ENCODE assay signal across 33 cellular contexts in the genomic region with DNA sequence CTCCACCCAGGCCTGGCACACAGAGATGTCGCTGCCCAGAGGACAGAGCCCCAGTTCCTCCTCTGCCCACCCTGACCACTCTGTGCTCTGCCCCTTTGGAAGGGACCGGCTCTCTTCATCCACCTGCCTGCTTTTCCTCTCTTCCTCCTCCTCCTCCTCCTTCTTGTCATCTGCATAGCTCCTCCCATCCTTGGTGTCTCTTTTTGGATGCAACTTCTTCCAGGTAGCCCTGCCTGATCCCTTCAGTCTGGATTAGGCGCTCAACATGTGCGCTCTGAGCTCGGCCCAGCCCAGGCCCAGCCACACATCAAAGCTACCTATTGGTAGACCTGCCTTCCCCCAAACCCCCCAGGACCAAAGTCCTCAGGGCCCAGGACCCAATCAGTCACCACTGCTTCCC.
"Had no signal": no experiment of that assay in that cellular context is flagged by ENCODE, and none has a peak within 500 bp of the region (broad histone marks: within the 10 kb centered on the region; RNA-seq: fewer than 3 reads in every experiment).

No MANE protein-coding gene starts in this region.

- H3K4me3 ChIP-seq: esophagus muscularis mucosa, gastrocnemius medialis, heart left ventricle had no signal

- H3K4me1 Mint-ChIP-seq: activated CD4-positive, alpha-beta T cell treated with anti-CD3 and anti-CD28 coated beads for 36 hours; activated CD4-positive, alpha-beta T cell treated with anti-CD3 and anti-CD28 coated beads, Interleukin-2, amount 10 ng/mL, durations not matched to agents 24 days and 14 days; activated CD8-positive, alpha-beta memory T cell treated with anti-CD3 and anti-CD28 coated beads, Interleukin-2, amount 10 ng/mL, durations not matched to agents 7 days and 5 days; activated naive CD4-positive, alpha-beta T cell treated with anti-CD3 and anti-CD28 coated beads, Interleukin-2, amount 10 ng/mL, durations not matched to agents 7 days and 5 days; T-helper 17 cell had no signal

- H3K27ac Mint-ChIP-seq: activated CD4-positive, alpha-beta memory T cell treated with anti-CD3 and anti-CD28 coated beads for 36 hours; activated CD4-positive, alpha-beta T cell treated with anti-CD3 and anti-CD28 coated beads for 36 hours; activated CD4-positive, alpha-beta T cell treated with anti-CD3 and anti-CD28 coated beads, Interleukin-2, amount 10 ng/mL, durations not matched to agents 24 days and 14 days; activated CD8-positive, alpha-beta memory T cell treated with anti-CD3 and anti-CD28 coated beads, Interleukin-2, amount 10 ng/mL, durations not matched to agents 7 days and 5 days; activated CD8-positive, alpha-beta T cell treated with anti-CD3 and anti-CD28 coated beads, Interleukin-2, amount 10 ng/mL, durations not matched to agents 7 days and 5 days; activated naive CD4-positive, alpha-beta T cell treated with anti-CD3 and anti-CD28 coated beads, Interleukin-2, amount 10 ng/mL, durations not matched to agents 7 days and 5 days; activated naive CD8-positive, alpha-beta T cell; activated T-helper 1 cell treated with anti-CD3 and anti-CD28 coated beads, Interleukin-12 subunit alpha, Interleukin-12 subunit beta, Interleukin-2, Interleukin-4 antibody, amounts not matched to agents 30 ng/mL and 10 ng/mL and 1 ng/mL, durations not matched to agents 14 hours and 24 hours and 36 hours; activated T-helper 2 cell treated with anti-CD3 and anti-CD28 coated beads, Interferon-gamma antibody, Interleukin-2, Interleukin-4, amounts not matched to agents 10 μg/mL and 5 μg/mL and 100 μg/mL, durations not matched to agents 14 hours and 24 hours and 36 hours; effector memory CD8-positive, alpha-beta T cell; T-helper 17 cell; T-helper 2 cell treated with Interferon-gamma antibody and Interleukin-4, amounts not matched to agents 5 μg/mL and 100 μg/mL, for 36 hours had no signal

- H3K27me3 ChIP-seq: esophagus muscularis mucosa, gastrocnemius medialis had no signal

- H3K27ac ChIP-seq: brain microvascular endothelial cell, esophagus muscularis mucosa, foreskin keratinocyte, gastrocnemius medialis, heart left ventricle had no signal

- H3K36me3 Mint-ChIP-seq: activated CD4-positive, alpha-beta memory T cell treated with anti-CD3 and anti-CD28 coated beads for 36 hours; activated CD8-positive, alpha-beta memory T cell treated with anti-CD3 and anti-CD28 coated beads, Interleukin-2, amount 10 ng/mL, durations not matched to agents 7 days and 5 days; activated naive CD4-positive, alpha-beta T cell treated with anti-CD3 and anti-CD28 coated beads, Interleukin-2, amount 10 ng/mL, durations not matched to agents 7 days and 5 days; activated naive CD8-positive, alpha-beta T cell had no signal

- H3K9me3 ChIP-seq: gastrocnemius medialis, heart left ventricle had no signal

- H3K4me1 ChIP-seq: foreskin keratinocyte had no signal

- H3K4me3 Mint-ChIP-seq: activated CD4-positive, alpha-beta memory T cell treated with anti-CD3 and anti-CD28 coated beads for 36 hours; activated CD4-positive, alpha-beta T cell treated with anti-CD3 and anti-CD28 coated beads for 36 hours; activated CD4-positive, alpha-beta T cell treated with anti-CD3 and anti-CD28 coated beads, Interleukin-2, amount 10 ng/mL, durations not matched to agents 24 days and 14 days; activated CD8-positive, alpha-beta memory T cell treated with anti-CD3 and anti-CD28 coated beads, Interleukin-2, amount 10 ng/mL, durations not matched to agents 7 days and 5 days; activated CD8-positive, alpha-beta T cell treated with anti-CD3 and anti-CD28 coated beads, Interleukin-2, amount 10 ng/mL, durations not matched to agents 7 days and 5 days; activated naive CD4-positive, alpha-beta T cell treated with anti-CD3 and anti-CD28 coated beads, Interleukin-2, amount 10 ng/mL, durations not matched to agents 7 days and 5 days; activated naive CD8-positive, alpha-beta T cell; activated T-helper 1 cell treated with anti-CD3 and anti-CD28 coated beads, Interleukin-12 subunit alpha, Interleukin-12 subunit beta, Interleukin-2, Interleukin-4 antibody, amounts not matched to agents 30 ng/mL and 10 ng/mL and 1 ng/mL, durations not matched to agents 14 hours and 24 hours and 36 hours; effector memory CD8-positive, alpha-beta T cell; T-helper 17 cell; T-helper 2 cell treated with Interferon-gamma antibody and Interleukin-4, amounts not matched to agents 5 μg/mL and 100 μg/mL, for 36 hours had no signal

- ATAC-seq: activated CD4-positive, alpha-beta T cell treated with anti-CD3 and anti-CD28 coated beads for 36 hours; activated CD8-positive, alpha-beta memory T cell treated with anti-CD3 and anti-CD28 coated beads, Interleukin-2, amount 10 ng/mL, durations not matched to agents 7 days and 5 days; activated CD8-positive, alpha-beta T cell treated with anti-CD3 and anti-CD28 coated beads, Interleukin-2, amount 10 ng/mL, durations not matched to agents 7 days and 5 days; effector memory CD8-positive, alpha-beta T cell; foreskin keratinocyte; gastrocnemius medialis; heart left ventricle; T-helper 17 cell had no signal

- H3K36me3 ChIP-seq: brain microvascular endothelial cell, esophagus muscularis mucosa, gastrocnemius medialis, heart left ventricle had no signal

- DNase-seq: activated CD4-positive, alpha-beta memory T cell treated with anti-CD3 and anti-CD28 coated beads for 36 hours; activated CD4-positive, alpha-beta T cell treated with anti-CD3 and anti-CD28 coated beads for 36 hours; activated CD4-positive, alpha-beta T cell treated with anti-CD3 and anti-CD28 coated beads, Interleukin-2, amount 10 ng/mL, durations not matched to agents 24 days and 14 days; activated CD4-positive, CD25-positive, alpha-beta regulatory T cell; activated CD4-positive, CD25-positive, alpha-beta regulatory T cell treated with anti-CD3 and anti-CD28 coated beads, Interleukin-2, amount 50 U/mL, for 72 hours; activated CD8-positive, alpha-beta memory T cell treated with anti-CD3 and anti-CD28 coated beads, Interleukin-2, amount 10 ng/mL, durations not matched to agents 7 days and 5 days; activated CD8-positive, alpha-beta memory T cell treated with anti-CD3 and anti-CD28 coated beads, Interleukin-2, amount 50 U/mL, for 4 hours; activated CD8-positive, alpha-beta T cell treated with anti-CD3 and anti-CD28 coated beads, Interleukin-2, amount 10 ng/mL, durations not matched to agents 7 days and 5 days; activated effector memory CD4-positive, alpha-beta T cell treated with anti-CD3 and anti-CD28 coated beads, Interleukin-2, amount 50 U/mL, for 16 hours; activated naive CD4-positive, alpha-beta T cell treated with anti-CD3 and anti-CD28 coated beads, Interleukin-2, amount 10 ng/mL, durations not matched to agents 7 days and 5 days; activated T-cell treated with anti-CD3 and anti-CD28 coated beads, Interleukin-2, amount 50 U/mL, for 1 hour; activated T-cell treated with anti-CD3 and anti-CD28 coated beads, Interleukin-2, amount 50 U/mL, for 48 hours; amniotic stem cell; anterior cingulate cortex; brain microvascular endothelial cell; caudate nucleus; cortex of kidney; dermis blood vessel endothelial cell; effector CD4-positive, alpha-beta T cell; effector memory CD8-positive, alpha-beta T cell; erythroblast; foreskin keratinocyte; gastrocnemius medialis; glutamatergic neuron; heart left ventricle; T-helper 1 cell; T-helper 17 cell; T1000 had no signal

- H3K9me3 Mint-ChIP-seq: activated CD4-positive, alpha-beta memory T cell treated with anti-CD3 and anti-CD28 coated beads for 36 hours; activated CD4-positive, alpha-beta T cell treated with anti-CD3 and anti-CD28 coated beads, Interleukin-2, amount 10 ng/mL, durations not matched to agents 24 days and 14 days; activated naive CD4-positive, alpha-beta T cell treated with anti-CD3 and anti-CD28 coated beads, Interleukin-2, amount 10 ng/mL, durations not matched to agents 7 days and 5 days; activated T-helper 1 cell treated with anti-CD3 and anti-CD28 coated beads, Interleukin-12 subunit alpha, Interleukin-12 subunit beta, Interleukin-2, Interleukin-4 antibody, amounts not matched to agents 30 ng/mL and 10 ng/mL and 1 ng/mL, durations not matched to agents 14 hours and 24 hours and 36 hours; activated T-helper 2 cell treated with anti-CD3 and anti-CD28 coated beads, Interferon-gamma antibody, Interleukin-2, Interleukin-4, amounts not matched to agents 10 μg/mL and 5 μg/mL and 100 μg/mL, durations not matched to agents 14 hours and 24 hours and 36 hours; effector memory CD8-positive, alpha-beta T cell; T-helper 2 cell treated with Interferon-gamma antibody and Interleukin-4, amounts not matched to agents 5 μg/mL and 100 μg/mL, for 36 hours had no signal
